Comparison of ENCODE assay signal across 20 cellular contexts in genomic region chr16:79469999-79470398, GRCh38.
"Had no signal": no experiment of that assay in that cellular context is flagged by ENCODE, and none has a peak within 500 bp of the region (broad histone marks: within the 10 kb centered on the region; RNA-seq: fewer than 3 reads in every experiment).

No MANE protein-coding gene starts in this region.

- ATAC-seq: activated naive CD8-positive, alpha-beta T cell treated with anti-CD3 and anti-CD28 coated beads, Interleukin-2, amount 50 U/mL, for 24 hours; activated T-helper 17 cell treated with anti-CD3 and anti-CD28 coated beads, Interleukin-2, amount 50 U/mL, for 72 hours had no signal

- H3K4me2 ChIP-seq: SK-N-SH had no signal

- H3K4me1 ChIP-seq: ascending aorta, breast epithelium, prostate gland, stomach, uterus had no signal

- H3K27ac ChIP-seq: ascending aorta, breast epithelium, epithelial cell of prostate, prostate gland, stomach, thoracic aorta, uterus, VCaP had no signal

- H3K27me3 ChIP-seq: ascending aorta, breast epithelium, stomach, uterus had no signal

- H3K36me3 ChIP-seq: ascending aorta, breast epithelium, prostate gland, stomach, thoracic aorta, uterus had no signal

- H3K9me2 ChIP-seq: SK-N-SH had no signal

- H3K9me3 ChIP-seq: ascending aorta, breast epithelium, prostate gland, SK-N-SH, stomach, thoracic aorta, uterus had no signal

- DNase-seq: activated CD4-positive, alpha-beta T cell treated with anti-CD3 and anti-CD28 coated beads for 1 hour; activated CD4-positive, alpha-beta T cell treated with anti-CD3 and anti-CD28 coated beads, Interleukin-2, amount 50 U/mL, for 4 hours; activated naive CD4-positive, alpha-beta T cell treated with anti-CD3 and anti-CD28 coated beads for 36 hours; activated naive CD8-positive, alpha-beta T cell treated with anti-CD3 and anti-CD28 coated beads, Interleukin-2, amount 50 U/mL, for 24 hours; hypothalamus; kidney glomerular epithelial cell; mesenchymal stem cell; occipital lobe; SK-N-SH; stimulated activated CD4-positive, alpha-beta T cell treated with anti-CD3 and anti-CD28 coated beads, Interleukin-1b, Interleukin-23, amount 100 ng/mL, for 48 hours; stomach; T-helper 1 cell had no signal

- H3K4me3 ChIP-seq: ascending aorta, breast epithelium, prostate gland, stomach, thoracic aorta, uterus had no signal
